ENCODE assay signal across 29 cellular contexts in genomic region chr4:109870061-109870460, GRCh38. TPM values are rescaled to one million over a fixed set of nuclear protein-coding genes. Genes with fewer than 3 reads are reported as not detected.
"Had no signal": no experiment of that assay in that cellular context is flagged by ENCODE, and none has a peak within 500 bp of the region (broad histone marks: within the 10 kb centered on the region; RNA-seq: fewer than 3 reads in every experiment).

No MANE protein-coding gene starts in this region.

- H3K27me3 ChIP-seq: dorsolateral prefrontal cortex, esophagus muscularis mucosa, foreskin keratinocyte, gastroesophageal sphincter, heart right ventricle, left lung had no signal

- DNase-seq: dermis blood vessel endothelial cell; dorsolateral prefrontal cortex; effector CD4-positive, alpha-beta T cell; effector memory CD4-positive, alpha-beta T cell; foreskin keratinocyte; glutamatergic neuron; head of caudate nucleus; heart right ventricle; hippocampal formation; left cardiac atrium; left lung; left ventricle myocardium superior; lower lobe of right lung; mesenchymal stem cell; mucosa of descending colon had no signal

- H3K4me3 ChIP-seq: coronary artery, dorsolateral prefrontal cortex, esophagus muscularis mucosa, gastroesophageal sphincter, heart right ventricle, left lung, lower lobe of right lung, mucosa of descending colon had no signal

- FAIRE-seq: colon, endothelial cell of umbilical vein, frontal cortex, islet of Langerhans, keratinocyte had no signal

- H3K4me1 ChIP-seq: esophagus muscularis mucosa, foreskin keratinocyte, gastroesophageal sphincter, heart right ventricle, left lung, lower lobe of right lung had no signal

- H3K9me3 ChIP-seq: esophagus muscularis mucosa, gastroesophageal sphincter, heart right ventricle, left lung, lower lobe of right lung, mucosa of descending colon had no signal

- H3K27ac ChIP-seq: coronary artery, dorsolateral prefrontal cortex, esophagus muscularis mucosa, foreskin keratinocyte, gastroesophageal sphincter, heart right ventricle, left lung, lower lobe of right lung had no signal

- H3K36me3 ChIP-seq: heart right ventricle, left lung, lower lobe of right lung had no signal

RNA-seq across cellular contexts. Expression of gene LRIT3, which starts 22.2 kb away (rescaled TPM):
- total RNA-seq: epithelial cell of proximal tubule, fibroblast of villous mesenchyme, frontal cortex, left cardiac atrium, left ventricle myocardium superior, lung microvascular endothelial cell had no signal

RNA-seq across cellular contexts. Expression of gene RRH, which starts 42.3 kb away (rescaled TPM):
- total RNA-seq: dermis blood vessel endothelial cell, epithelial cell of proximal tubule, esophagus muscularis mucosa, fibroblast of villous mesenchyme, foreskin keratinocyte, glomerular endothelial cell, heart right ventricle, kidney epithelial cell, left cardiac atrium, left ventricle myocardium superior, lower lobe of right lung, mesenteric fat pad, mucosa of descending colon had no signal

RNA-seq across cellular contexts. Expression of gene EGF, which starts 42.6 kb away (rescaled TPM):
- total RNA-seq: endothelial cell of umbilical vein, lung microvascular endothelial cell, mesenteric fat pad had no signal
- polyA plus RNA-seq: endothelial cell of umbilical vein had no signal
